ENCODE assay signal across 19 cellular contexts in genomic region chr13:21079206-21079605, GRCh38. TPM values are rescaled to one million over a fixed set of nuclear protein-coding genes. Genes with fewer than 3 reads are reported as not detected.
DNase-seq lines count a peak whose midpoint lies in the region; ATAC-seq and TF ChIP-seq lines count a peak whose summit lies in the region.
"Had no signal": no experiment of that assay in that cellular context is flagged by ENCODE, and none has a peak within 500 bp of the region (broad histone marks: within the 10 kb centered on the region; RNA-seq: fewer than 3 reads in every experiment).

No MANE protein-coding gene starts in this region.

- no peaks in the 10 kb centered on the region for H3K27me3 Mint-ChIP-seq in chondrocyte (ENCODE audit: low read depth)

- H3K27ac Mint-ChIP-seq in chondrocyte (ENCODE audit: unreplicated experiment), result peak overlapping the region; percentile 97
- H3K27ac Mint-ChIP-seq: activated naive CD8-positive, alpha-beta T cell treated with anti-CD3 and anti-CD28 coated beads, Interleukin-2, amount 10 ng/mL, durations not matched to agents 7 days and 5 days; activated T-helper 2 cell treated with anti-CD3 and anti-CD28 coated beads, Interferon-gamma antibody, Interleukin-2, Interleukin-4, amounts not matched to agents 10 μg/mL and 5 μg/mL and 100 μg/mL, durations not matched to agents 14 hours and 24 hours and 36 hours; GM23338; naive thymus-derived CD8-positive, alpha-beta T cell had no signal

- H3K9me3 Mint-ChIP-seq in chondrocyte (ENCODE audit: low read depth), result no peaks in the 10 kb centered on the region
- H3K9me3 Mint-ChIP-seq: activated naive CD8-positive, alpha-beta T cell treated with anti-CD3 and anti-CD28 coated beads, Interleukin-2, amount 10 ng/mL, durations not matched to agents 7 days and 5 days; activated T-helper 2 cell treated with anti-CD3 and anti-CD28 coated beads, Interferon-gamma antibody, Interleukin-2, Interleukin-4, amounts not matched to agents 10 μg/mL and 5 μg/mL and 100 μg/mL, durations not matched to agents 14 hours and 24 hours and 36 hours; GM23338; naive thymus-derived CD8-positive, alpha-beta T cell had no signal

- DNase-seq in heart right ventricle, result no peak
- DNase-seq in left ventricle myocardium superior, result no peak
- DNase-seq in chondrocyte (ENCODE audit: low spot score), result no peak
- peak; percentile 15 to 34 for DNase-seq in lung microvascular endothelial cell (ENCODE audit: low read depth in 2 of 2)
- DNase-seq in tibial nerve (ENCODE audit: low spot score in 2 of 2), result no peak
- no peak for DNase-seq in SK-N-DZ (ENCODE audit: low spot score)
- DNase-seq: activated naive CD8-positive, alpha-beta T cell treated with anti-CD3 and anti-CD28 coated beads, Interleukin-2, amount 10 ng/mL, durations not matched to agents 7 days and 5 days; naive thymus-derived CD8-positive, alpha-beta T cell; NCI-H69; OCI-M1; sigmoid colon; stimulated activated CD4-positive, alpha-beta T cell treated with anti-CD3 and anti-CD28 coated beads, Interleukin-4, amount 100 ng/mL, for 24 hours had no signal

- TF ChIP-seq EP300 in tibial nerve (IDR thresholded peaks at IDR 0.05), result no peak

- H3K4me1 ChIP-seq in heart right ventricle, result peaks cover 0 to 40% (median 26%) of the 10 kb centered on the region in 9 donors
- H3K4me1 ChIP-seq in tibial nerve, result peaks cover 0 to 38% (median 11%) of the 10 kb centered on the region in 4 donors
- H3K4me1 ChIP-seq: parathyroid adenoma had no signal

- H3K27me3 ChIP-seq in heart right ventricle, result no peaks in the 10 kb centered on the region
- H3K27me3 ChIP-seq in tibial nerve, result no peaks in the 10 kb centered on the region
- H3K27me3 ChIP-seq: sigmoid colon, vagina had no signal

- H3K4me3 ChIP-seq in heart right ventricle (no peak overlapping the region), tibial nerve (no peak overlapping the region)
- H3K4me3 ChIP-seq: GM23338, sigmoid colon had no signal

- peaks cover 51% of the 10 kb centered on the region for H3K4me1 Mint-ChIP-seq in chondrocyte (ENCODE audit: low read depth)

- peak overlapping the region; percentile 59 for H3K4me3 Mint-ChIP-seq in chondrocyte (ENCODE audit: unreplicated experiment)
- H3K4me3 Mint-ChIP-seq: activated naive CD8-positive, alpha-beta T cell treated with anti-CD3 and anti-CD28 coated beads, Interleukin-2, amount 10 ng/mL, durations not matched to agents 7 days and 5 days; GM23338 had no signal

- no peaks in the 10 kb centered on the region for H3K9me3 ChIP-seq in heart right ventricle
- no peaks in the 10 kb centered on the region for H3K9me3 ChIP-seq in tibial nerve
- H3K9me3 ChIP-seq: Caco-2, sigmoid colon, vagina had no signal

- H3K27ac ChIP-seq in heart right ventricle (peak overlapping the region in 6 of 10 donors; percentile 48 to 61 (median 56)), tibial nerve (peak overlapping the region in 3 of 4 donors; percentile 48 to 90 (median 88))
- H3K27ac ChIP-seq: parathyroid adenoma had no signal

- no peaks in the 10 kb centered on the region for H3K36me3 ChIP-seq in heart right ventricle
- no peaks in the 10 kb centered on the region for H3K36me3 ChIP-seq in tibial nerve
- H3K36me3 ChIP-seq: sigmoid colon, vagina had no signal

- intact Hi-C loops in heart right ventricle (cut with DNase I), result loop anchor here in 1 of 10 donors (10.0 kb wide), 1 partner anchor 46 kb away; no protein-coding TSS in a partner anchor
- intact Hi-C loops in left ventricle myocardium superior (cut with micrococcal nuclease), result no loop called here

- 94 to 96% methylated on average over 4 of the region's 4 CpGs for WGBS in heart right ventricle, 2 donors
- WGBS in tibial nerve, 2 donors, result 51 to 58% methylated on average over 4 of the region's 4 CpGs

- H3K36me3 Mint-ChIP-seq in chondrocyte (ENCODE audit: low read depth), result no peaks in the 10 kb centered on the region
- H3K36me3 Mint-ChIP-seq: activated naive CD8-positive, alpha-beta T cell treated with anti-CD3 and anti-CD28 coated beads, Interleukin-2, amount 10 ng/mL, durations not matched to agents 7 days and 5 days; naive thymus-derived CD8-positive, alpha-beta T cell had no signal

- TF ChIP-seq CTCF in heart right ventricle (IDR thresholded peaks at IDR 0.05) (no peak), chondrocyte (IDR thresholded peaks at IDR 0.05) (no peak), tibial nerve (IDR thresholded peaks at IDR 0.05) (no peak)

- no peak for TF ChIP-seq POLR2A in tibial nerve (IDR thresholded peaks at IDR 0.05)

- no peak for ATAC-seq in heart right ventricle
- ATAC-seq in left ventricle myocardium superior, result no peak
- ATAC-seq in HG03135 (IDR thresholded peaks at IDR 0.05; ENCODE audit: unreplicated experiment), result no peak
- no peak for ATAC-seq in HG03095 (IDR thresholded peaks at IDR 0.05; ENCODE audit: unreplicated experiment)
- ATAC-seq: GM23338; naive thymus-derived CD8-positive, alpha-beta T cell had no signal

RNA-seq across cellular contexts. Expression of gene LATS2, which starts 17.8 kb away (rescaled TPM):
- total RNA-seq in heart right ventricle (10 to 100 TPM; 16.2 to 46.1 (median 27.9) TPM), left ventricle myocardium superior (25.1 TPM), chondrocyte (58.1 to 104 TPM (median 100 TPM) in 3 replicates), lung microvascular endothelial cell (16.1 and 25.0 TPM in 2 replicates), tibial nerve (10 to 100 TPM; 40.2 to 49.4 (median 42.3) TPM)
- polyA plus RNA-seq in heart right ventricle, result 10 to 100 TPM in 1 of 2 donors, 1 to 10 TPM in 1; 9.7 to 10.9 TPM
- not detected in 2 replicates for polyA plus RNA-seq in SK-N-DZ (2014; cell fraction: cytosol; rRNA removed)
- not detected in 2 replicates for polyA plus RNA-seq in SK-N-DZ (2014; cell fraction: nucleus; rRNA removed)

Comparison
In these comparisons a context has a peak if more than half of its experiments do, and no peak if none do; other contexts are left out.
1. DNase-seq: peak in lung microvascular endothelial cell (2 of 2); none in heart right ventricle (0 of 2), left ventricle myocardium superior (single experiment), chondrocyte (single experiment), tibial nerve (0 of 2) and SK-N-DZ (single experiment).